8 cellular contexts compared by ENCODE assay signal in genomic region chr2:165573534-165574461, GRCh38.
DNase-seq lines count a peak whose midpoint lies in the region; ATAC-seq and TF ChIP-seq lines count a peak whose summit lies in the region.

No MANE protein-coding gene starts in this region.

- peaks cover 24% of the 10 kb centered on the region for H3K4me1 Mint-ChIP-seq in progenitor cell of endocrine pancreas (ENCODE audit: low read depth)
- no peaks in the 10 kb centered on the region for H3K4me1 Mint-ChIP-seq in stimulated activated effector memory CD8-positive, alpha-beta T cell treated with anti-CD3 and anti-CD28 coated beads, Interleukin-12 subunit alpha, Interleukin-12 subunit beta, amount 100 ng/mL, for 72 hours

- peak overlapping the region; percentile 11 for H3K27ac Mint-ChIP-seq in progenitor cell of endocrine pancreas
- no peak overlapping the region for H3K27ac Mint-ChIP-seq in stimulated activated effector memory CD8-positive, alpha-beta T cell treated with anti-CD3 and anti-CD28 coated beads, Interleukin-12 subunit alpha, Interleukin-12 subunit beta, amount 100 ng/mL, for 72 hours

- H3K4me3 Mint-ChIP-seq in progenitor cell of endocrine pancreas (ENCODE audit: low read depth) = peak overlapping the region; percentile 76
- no peak overlapping the region for H3K4me3 Mint-ChIP-seq in stimulated activated effector memory CD8-positive, alpha-beta T cell treated with anti-CD3 and anti-CD28 coated beads, Interleukin-12 subunit alpha, Interleukin-12 subunit beta, amount 100 ng/mL, for 72 hours

- ATAC-seq in HG03175 (IDR thresholded peaks at IDR 0.05; ENCODE audit: unreplicated experiment) = no peak
- no peak for ATAC-seq in stimulated activated effector memory CD8-positive, alpha-beta T cell treated with anti-CD3 and anti-CD28 coated beads, Interleukin-12 subunit alpha, Interleukin-12 subunit beta, amount 100 ng/mL, for 72 hours

- peak overlapping the region; percentile 67 for H3K27ac ChIP-seq in VCaP

- H3K36me3 Mint-ChIP-seq in progenitor cell of endocrine pancreas (ENCODE audit: insufficient read depth) = no peaks in the 10 kb centered on the region
- no peaks in the 10 kb centered on the region for H3K36me3 Mint-ChIP-seq in stimulated activated effector memory CD8-positive, alpha-beta T cell treated with anti-CD3 and anti-CD28 coated beads, Interleukin-12 subunit alpha, Interleukin-12 subunit beta, amount 100 ng/mL, for 72 hours

- no peak for TF ChIP-seq CTCF in VCaP (conservative IDR thresholded peaks at IDR 0.05)
- TF ChIP-seq CTCF in progenitor cell of endocrine pancreas (IDR thresholded peaks at IDR 0.05; ENCODE audit: unreplicated experiment) = no peak

- no peaks in the 10 kb centered on the region for H3K9me3 Mint-ChIP-seq in progenitor cell of endocrine pancreas (ENCODE audit: low read depth)
- no peaks in the 10 kb centered on the region for H3K9me3 Mint-ChIP-seq in stimulated activated effector memory CD8-positive, alpha-beta T cell treated with anti-CD3 and anti-CD28 coated beads, Interleukin-12 subunit alpha, Interleukin-12 subunit beta, amount 100 ng/mL, for 72 hours

- DNase-seq in NCI-H1417 (lab: John Stamatoyannopoulos, UW) = peak; percentile 43 to 92 (median 76)
- DNase-seq in NCI-H1417 treated with DMSO at 0.1 percent for 48 hours (lab: John Stamatoyannopoulos, UW) = no peak
- DNase-seq in hepatic stellate cell (ENCODE audit: low spot score) = peak; percentile 16
- peak; percentile 53 for DNase-seq in progenitor cell of endocrine pancreas (ENCODE audit: low spot score, unreplicated experiment)
- DNase-seq in epidermal melanocyte (ENCODE audit: insufficient read length, low spot score) = no peak
- no peak for DNase-seq in stimulated activated effector memory CD8-positive, alpha-beta T cell treated with anti-CD3 and anti-CD28 coated beads, Interleukin-12 subunit alpha, Interleukin-12 subunit beta, amount 100 ng/mL, for 72 hours (ENCODE audit: low spot score in 2 of 2)

- H3K27me3 Mint-ChIP-seq in progenitor cell of endocrine pancreas = no peaks in the 10 kb centered on the region

Comparison
In these comparisons a context has a peak if more than half of its experiments do, and no peak if none do; other contexts are left out.
1. DNase-seq: peak in NCI-H1417 (3 of 3), hepatic stellate cell (single experiment) and progenitor cell of endocrine pancreas (single experiment); none in NCI-H1417 treated with DMSO at 0.1 percent for 48 hours (single experiment), epidermal melanocyte (single experiment) and stimulated activated effector memory CD8-positive, alpha-beta T cell treated with anti-CD3 and anti-CD28 coated beads, Interleukin-12 subunit alpha, Interleukin-12 subunit beta, amount 100 ng/mL, for 72 hours (0 of 2).